In the genomic region with DNA sequence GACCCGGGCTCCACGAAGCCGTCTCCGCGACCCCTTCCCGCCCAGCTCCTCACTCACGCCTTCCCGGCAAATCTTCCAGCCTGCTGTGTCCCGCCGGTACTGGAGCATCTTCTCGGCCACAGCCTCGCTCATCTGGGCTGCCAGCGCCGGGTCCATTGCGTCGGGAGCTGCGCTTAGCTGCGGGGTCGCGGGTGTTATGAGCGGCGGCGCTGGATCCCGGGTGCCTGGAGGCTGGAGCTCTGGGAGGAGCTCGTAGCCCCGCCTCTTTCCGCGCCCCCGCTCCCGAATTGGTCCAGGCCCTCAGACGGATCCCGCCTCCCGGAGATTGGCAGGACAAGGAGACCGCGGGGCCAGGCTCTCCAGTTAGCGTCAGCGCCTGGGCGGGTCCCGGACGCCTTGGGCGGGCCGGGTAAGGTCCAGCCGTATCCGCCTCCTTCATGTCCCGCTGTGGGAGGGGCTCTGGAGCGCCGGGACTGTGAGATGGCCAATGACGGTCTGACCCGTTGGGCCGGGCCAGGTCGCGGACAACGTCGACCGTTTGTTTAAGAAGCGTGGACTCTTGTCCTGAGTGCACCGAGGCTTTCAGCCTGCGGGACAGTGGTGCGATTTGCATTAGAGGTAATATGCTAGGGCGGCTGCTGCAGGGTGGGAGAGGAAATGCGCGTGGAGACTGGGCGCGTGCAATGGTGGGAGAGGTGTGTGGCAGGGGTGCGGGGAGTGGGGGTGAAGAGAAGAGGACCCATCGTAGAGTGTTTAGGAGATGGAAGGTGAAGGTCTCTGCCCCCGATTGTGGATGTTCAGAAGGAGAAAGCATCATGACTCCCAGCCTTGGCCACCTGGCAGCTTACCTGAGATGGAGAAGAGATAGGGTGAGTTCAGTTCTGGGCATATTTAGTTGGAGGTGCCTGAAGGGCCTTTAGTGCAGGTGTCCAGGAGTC, we compare ENCODE assay signal across 1 cellular context.
A peak's percentile ranks its signal among the peaks of the same experiment; 100 is the strongest.
TF ChIP-seq lines count a peak whose summit lies in the region.

A gene with protein sequence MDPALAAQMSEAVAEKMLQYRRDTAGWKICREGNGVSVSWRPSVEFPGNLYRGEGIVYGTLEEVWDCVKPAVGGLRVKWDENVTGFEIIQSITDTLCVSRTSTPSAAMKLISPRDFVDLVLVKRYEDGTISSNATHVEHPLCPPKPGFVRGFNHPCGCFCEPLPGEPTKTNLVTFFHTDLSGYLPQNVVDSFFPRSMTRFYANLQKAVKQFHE (minus strand): TSS at position 198 of the 938 bp plus-strand sequence. CDS start 42 bp downstream, at position 156.

TF ChIP-seq in GM23338, 12 proteins besides CTCF, POLR2A, EP300 and RAD21:
- TF ChIP-seq ZNF462 (CRISPR knock-in tag; IDR thresholded peaks at IDR 0.05), result no peak
- TF ChIP-seq EZH2 (IDR thresholded peaks at IDR 0.05; ENCODE audit: low read depth, unreplicated experiment), result no peak
- TF ChIP-seq JUNB (IDR thresholded peaks at IDR 0.05; ENCODE audit: unreplicated experiment), result no peak
- TF ChIP-seq CREB1 (CRISPR knock-in tag; IDR thresholded peaks at IDR 0.05; ENCODE audit: low read depth), result peak; percentile 82
- TF ChIP-seq, protein P1, sequence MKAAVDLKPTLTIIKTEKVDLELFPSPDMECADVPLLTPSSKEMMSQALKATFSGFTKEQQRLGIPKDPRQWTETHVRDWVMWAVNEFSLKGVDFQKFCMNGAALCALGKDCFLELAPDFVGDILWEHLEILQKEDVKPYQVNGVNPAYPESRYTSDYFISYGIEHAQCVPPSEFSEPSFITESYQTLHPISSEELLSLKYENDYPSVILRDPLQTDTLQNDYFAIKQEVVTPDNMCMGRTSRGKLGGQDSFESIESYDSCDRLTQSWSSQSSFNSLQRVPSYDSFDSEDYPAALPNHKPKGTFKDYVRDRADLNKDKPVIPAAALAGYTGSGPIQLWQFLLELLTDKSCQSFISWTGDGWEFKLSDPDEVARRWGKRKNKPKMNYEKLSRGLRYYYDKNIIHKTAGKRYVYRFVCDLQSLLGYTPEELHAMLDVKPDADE (IDR thresholded peaks at IDR 0.05), result no peak
- TF ChIP-seq EZH2phosphoT487 (IDR thresholded peaks at IDR 0.05; ENCODE audit: unreplicated experiment), result no peak
- TF ChIP-seq POLR2AphosphoS5 (IDR thresholded peaks at IDR 0.05; ENCODE audit: low read depth), result peak; percentile 90
- no peak for TF ChIP-seq NANOG (IDR thresholded peaks at IDR 0.05; ENCODE audit: borderline replicate concordance)
- TF ChIP-seq STAT1 (IDR thresholded peaks at IDR 0.05; ENCODE audit: unreplicated experiment), result no peak
